In genomic region chr19:27746691-27747380, GRCh38 we compare ENCODE assay signal across 10 cellular contexts.
DNase-seq lines count a peak whose midpoint lies in the region; ATAC-seq and TF ChIP-seq lines count a peak whose summit lies in the region.
"Had no signal": no experiment of that assay in that cellular context is flagged by ENCODE, and none has a peak within 500 bp of the region (broad histone marks: within the 10 kb centered on the region; RNA-seq: fewer than 3 reads in every experiment).

No MANE protein-coding gene starts in this region.

- H3K79me2 ChIP-seq in mammary epithelial cell (ENCODE audit: insufficient read depth, low read length): no peaks in the 10 kb centered on the region

- TF ChIP-seq POLR2A in thyroid gland (IDR thresholded peaks at IDR 0.05): no peak

- BruUV-seq in mammary epithelial cell (replicated peaks; lab: Mats Ljungman, UMichigan): no TSS peak

- no peak overlapping the region for H3K4me3 ChIP-seq in mammary epithelial cell (replicated peaks in 1 of 3; ENCODE audit: insufficient read depth in 1 of 3, low read depth in 2 of 3, low read length in 3 of 3)
- no peak overlapping the region for H3K4me3 ChIP-seq in thyroid gland (replicated peaks in 1 of 3)
- H3K4me3 ChIP-seq: BLaER1 treated with 17β-estradiol and CSF1 and Interleukin-3, amounts not matched to agents 10 nM and 100 nM had no signal

- dilution Hi-C loops in mammary epithelial cell (cut with HindIII; ENCODE audit: low sequenced_read_pairs): no loop called here

- peak; percentile 2 to 8 for DNase-seq in activated CD4-positive, alpha-beta T cell treated with anti-CD3 and anti-CD28 coated beads, Interleukin-2, amount 50 U/mL, for 48 hours
- DNase-seq in activated CD4-positive, alpha-beta T cell treated with anti-CD3 and anti-CD28 coated beads for 1 hour: no peak
- peak; percentile 15 for DNase-seq in mammary epithelial cell
- peak; percentile 34 for DNase-seq in kidney tubule cell (ENCODE audit: low spot score)
- peak; percentile 21 to 33 for DNase-seq in thyroid gland
- DNase-seq in putamen (ENCODE audit: low spot score): no peak

- peak; percentile 15 to 38 for TF ChIP-seq CTCF in mammary epithelial cell (conservative IDR thresholded peaks at IDR 0.05 in 1 of 2, IDR thresholded peaks at IDR 0.05 in 1 of 2; ENCODE audit: extremely low read depth in 1 of 2, insufficient read depth in 1 of 2, low read depth in 1 of 2, low read length in 2 of 2)
- peak in 1 of 6 experiments; percentile 23 for TF ChIP-seq CTCF in thyroid gland (IDR thresholded peaks at IDR 0.05)

- H3K9me3 ChIP-seq in mammary epithelial cell (replicated peaks; ENCODE audit: insufficient read depth, low read length) (no peaks in the 10 kb centered on the region), thyroid gland (no peaks in the 10 kb centered on the region)
- H3K9me3 ChIP-seq: neutrophil had no signal

- in situ Hi-C loops in mammary epithelial cell (cut with MboI; ENCODE audit: low sequenced_read_pairs in 2 of 2): no loop called here

- H3K36me3 ChIP-seq in mammary epithelial cell (ENCODE audit: insufficient read depth, low read length): no peaks in the 10 kb centered on the region
- no peaks in the 10 kb centered on the region for H3K36me3 ChIP-seq in thyroid gland
- H3K36me3 ChIP-seq: neutrophil had no signal

- WGBS in mammary epithelial cell (ENCODE audit: low coverage, missing lambda C conversion rate): 37% methylated on average over 16 of the region's 28 CpGs
- 22 to 41% methylated on average over 21 to 28 of the region's 28 CpGs for WGBS in thyroid gland, 2 donors

- H2AFZ ChIP-seq in mammary epithelial cell (ENCODE audit: low read depth, low read length): no peak overlapping the region

- H3K4me1 ChIP-seq in mammary epithelial cell (ENCODE audit: insufficient read depth, low read length): no peaks in the 10 kb centered on the region
- peaks cover 0 to 5% of the 10 kb centered on the region in 2 donors for H3K4me1 ChIP-seq in thyroid gland
- H3K4me1 ChIP-seq: BLaER1 treated with 17β-estradiol and CSF1 and Interleukin-3, amounts not matched to agents 10 nM and 100 nM had no signal

- H3K4me2 ChIP-seq in mammary epithelial cell (ENCODE audit: insufficient read depth, low read depth, low read length): no peak overlapping the region
- H3K4me2 ChIP-seq: BLaER1 treated with 17β-estradiol and CSF1 and Interleukin-3, amounts not matched to agents 10 nM and 100 nM had no signal

- no peak overlapping the region for H3K27ac ChIP-seq in mammary epithelial cell (ENCODE audit: insufficient read depth, low read depth, low read length)
- H3K27ac ChIP-seq in thyroid gland: no peak overlapping the region
- H3K27ac ChIP-seq: BLaER1 treated with 17β-estradiol and CSF1 and Interleukin-3, amounts not matched to agents 10 nM and 100 nM; neutrophil had no signal

- ATAC-seq in HG02884 (IDR thresholded peaks at IDR 0.05; ENCODE audit: unreplicated experiment) (no peak), HG02759 (IDR thresholded peaks at IDR 0.05; ENCODE audit: unreplicated experiment) (no peak)

- H4K20me1 ChIP-seq in mammary epithelial cell (ENCODE audit: insufficient read depth, low read length): no peaks in the 10 kb centered on the region

- CTCF ChIA-PET in mammary epithelial cell (lab: Charles Lee; ENCODE audit: low non-redundant PET): no interaction called here

- H3K27me3 ChIP-seq in mammary epithelial cell (ENCODE audit: insufficient read depth, low read length): no peaks in the 10 kb centered on the region
- no peaks in the 10 kb centered on the region for H3K27me3 ChIP-seq in thyroid gland
- H3K27me3 ChIP-seq: BLaER1 treated with 17β-estradiol and CSF1 and Interleukin-3, amounts not matched to agents 10 nM and 100 nM had no signal

- no peak overlapping the region for H3K9ac ChIP-seq in mammary epithelial cell (ENCODE audit: insufficient read depth, low read length)
- H3K9ac ChIP-seq: BLaER1 treated with 17β-estradiol and CSF1 and Interleukin-3, amounts not matched to agents 10 nM and 100 nM had no signal

- intact Hi-C loops in mammary epithelial cell (cut with micrococcal nuclease): no loop called here
- intact Hi-C loops in thyroid gland (cut with DNase I): no loop called here

Comparison
In these comparisons a context has a peak if more than half of its experiments do, and no peak if none do; other contexts are left out.
1. DNase-seq: peak in activated CD4-positive, alpha-beta T cell treated with anti-CD3 and anti-CD28 coated beads, Interleukin-2, amount 50 U/mL, for 48 hours (2 of 2), mammary epithelial cell (single experiment), kidney tubule cell (single experiment) and thyroid gland (2 of 2); none in activated CD4-positive, alpha-beta T cell treated with anti-CD3 and anti-CD28 coated beads for 1 hour (single experiment) and putamen (single experiment).